17 cellular contexts compared by ENCODE assay signal in genomic region chr4:110075083-110075738, GRCh38.
DNase-seq lines count a peak whose midpoint lies in the region; ATAC-seq, FAIRE-seq and TF ChIP-seq lines count a peak whose summit lies in the region.
"Had no signal": no experiment of that assay in that cellular context is flagged by ENCODE, and none has a peak within 500 bp of the region (broad histone marks: within the 10 kb centered on the region; RNA-seq: fewer than 3 reads in every experiment).

No MANE protein-coding gene starts in this region.

- H3K4me2 ChIP-seq in Karpas-422 (ENCODE audit: low read depth, low read length, poor library complexity, severe bottlenecking): no peak overlapping the region

- H3K9me2 ChIP-seq in Karpas-422 (replicated peaks; ENCODE audit: insufficient read depth, low read length): no peaks in the 10 kb centered on the region

- H3K27me3 ChIP-seq in Karpas-422 (ENCODE audit: low read length): no peaks in the 10 kb centered on the region
- H3K27me3 ChIP-seq: uterus had no signal

- peak; percentile 88 for ATAC-seq in GM18498 (IDR thresholded peaks at IDR 0.05; ENCODE audit: unreplicated experiment)
- ATAC-seq in HG03045 (IDR thresholded peaks at IDR 0.05; ENCODE audit: unreplicated experiment): peak; percentile 60
- ATAC-seq in T-helper 17 cell: no peak
- ATAC-seq: activated CD8-positive, alpha-beta memory T cell treated with anti-CD3 and anti-CD28 coated beads, Interleukin-2, amount 10 ng/mL, durations not matched to agents 7 days and 5 days; effector memory CD8-positive, alpha-beta T cell had no signal

- DNase-seq in GM19239 (ENCODE audit: insufficient read length, low spot score): no peak
- no peak for DNase-seq in T-helper 17 cell
- DNase-seq in kidney tubule cell (ENCODE audit: low spot score): no peak
- no peak for DNase-seq in foreskin fibroblast
- DNase-seq in NK-92 treated with Interleukin-12 subunit alpha and Interleukin-12 subunit beta, amount 100 ng/mL, for 24 hours (lab: John Stamatoyannopoulos, UW): no peak
- no peak for DNase-seq in Karpas-422
- DNase-seq: activated CD8-positive, alpha-beta memory T cell treated with anti-CD3 and anti-CD28 coated beads, Interleukin-2, amount 10 ng/mL, durations not matched to agents 7 days and 5 days; CD8-positive, alpha-beta memory T cell; effector memory CD8-positive, alpha-beta T cell; EL; hippocampal formation; NCI-H1417 treated with DMSO at 0.1 percent for 48 hours; NCI-H2227 treated with DMSO at 0.1 percent for 48 hours; uterus had no signal

- no peak overlapping the region for H3K4me3 Mint-ChIP-seq in T-helper 17 cell
- H3K4me3 Mint-ChIP-seq: activated CD8-positive, alpha-beta memory T cell treated with anti-CD3 and anti-CD28 coated beads, Interleukin-2, amount 10 ng/mL, durations not matched to agents 7 days and 5 days; CD8-positive, alpha-beta memory T cell; effector memory CD8-positive, alpha-beta T cell had no signal

- H3K36me3 ChIP-seq in Karpas-422 (ENCODE audit: insufficient read depth, low read length): peaks cover 5% of the 10 kb centered on the region; the same call in 1 of the 2 replicates
- H3K36me3 ChIP-seq: uterus had no signal

- FAIRE-seq in GM19239 (lab: Jason Lieb, UNC): peak; percentile 66
- FAIRE-seq: H1 had no signal

- no peak overlapping the region for H3K9ac ChIP-seq in Karpas-422 (ENCODE audit: low read length)

- peaks cover 4% of the 10 kb centered on the region for H3K4me1 Mint-ChIP-seq in T-helper 17 cell
- H3K4me1 Mint-ChIP-seq: activated CD8-positive, alpha-beta memory T cell treated with anti-CD3 and anti-CD28 coated beads, Interleukin-2, amount 10 ng/mL, durations not matched to agents 7 days and 5 days had no signal

- H3K27me3 Mint-ChIP-seq in T-helper 17 cell: no peaks in the 10 kb centered on the region
- H3K27me3 Mint-ChIP-seq: activated CD8-positive, alpha-beta memory T cell treated with anti-CD3 and anti-CD28 coated beads, Interleukin-2, amount 10 ng/mL, durations not matched to agents 7 days and 5 days; effector memory CD8-positive, alpha-beta T cell had no signal

- H3K4me3 ChIP-seq in foreskin fibroblast (ENCODE audit: low read depth in 1 of 2, low read length in 2 of 2) (no peak overlapping the region), Karpas-422 (ENCODE audit: low read length) (no peak overlapping the region)
- H3K4me3 ChIP-seq: uterus had no signal

- peaks cover 45% of the 10 kb centered on the region for H3K79me2 ChIP-seq in Karpas-422 (ENCODE audit: low read length)

- no peak overlapping the region for H3K27ac ChIP-seq in Karpas-422 (ENCODE audit: low read length)
- H3K27ac ChIP-seq: uterus had no signal

- H3K4me1 ChIP-seq in Karpas-422 (ENCODE audit: low read length): no peaks in the 10 kb centered on the region
- H3K4me1 ChIP-seq: uterus had no signal

- H3K27ac Mint-ChIP-seq in T-helper 17 cell: peak overlapping the region; percentile 29
- H3K27ac Mint-ChIP-seq: activated CD8-positive, alpha-beta memory T cell treated with anti-CD3 and anti-CD28 coated beads, Interleukin-2, amount 10 ng/mL, durations not matched to agents 7 days and 5 days; effector memory CD8-positive, alpha-beta T cell had no signal

- no peaks in the 10 kb centered on the region for H4K20me1 ChIP-seq in Karpas-422 (ENCODE audit: insufficient read depth, low read depth, low read length)

- H2AFZ ChIP-seq in Karpas-422 (ENCODE audit: low read length): no peak overlapping the region

- H3K9me3 ChIP-seq in T-helper 17 cell (ENCODE audit: control insufficient read depth, low read length, poor library complexity, severe bottlenecking) (peaks cover 2% of the 10 kb centered on the region), Karpas-422 (ENCODE audit: low read length) (no peaks in the 10 kb centered on the region)
- H3K9me3 ChIP-seq: uterus had no signal

- TF ChIP-seq CTCF in foreskin fibroblast (IDR thresholded peaks at IDR 0.05; ENCODE audit: low read depth, low read length): no peak

- H3K36me3 Mint-ChIP-seq in T-helper 17 cell (ENCODE audit: low read depth): no peaks in the 10 kb centered on the region
